In the genomic region with DNA sequence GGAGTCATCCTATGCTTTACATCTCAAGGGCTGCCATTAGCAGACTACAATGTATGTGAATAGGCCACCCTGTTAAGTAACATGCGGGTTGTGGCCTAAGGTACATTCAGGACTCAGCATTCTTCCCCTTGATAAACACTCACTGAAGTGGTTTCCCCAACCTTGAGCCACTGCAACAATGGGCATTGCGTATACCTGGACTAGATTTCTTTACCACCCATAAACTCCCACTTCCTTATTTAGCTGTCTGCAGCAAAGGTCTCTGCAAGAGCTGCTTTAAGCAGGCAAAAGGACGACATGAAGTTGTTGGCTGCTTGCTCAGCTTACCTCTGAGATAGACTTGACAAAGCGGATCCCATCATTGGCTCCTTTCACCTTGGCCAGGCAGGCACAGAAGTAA, we compare ENCODE assay signal across 17 cellular contexts. TPM values are rescaled to one million over a fixed set of nuclear protein-coding genes. Genes with fewer than 3 reads are reported as not detected.
DNase-seq lines count a peak whose midpoint lies in the region; ATAC-seq, FAIRE-seq and TF ChIP-seq lines count a peak whose summit lies in the region.
"Had no signal": no experiment of that assay in that cellular context is flagged by ENCODE, and none has a peak within 500 bp of the region (broad histone marks: within the 10 kb centered on the region; RNA-seq: fewer than 3 reads in every experiment).

No MANE protein-coding gene starts in this region.

- no peak for TF ChIP-seq CTCF in CD4-positive, alpha-beta T cell (IDR thresholded peaks at IDR 0.05)
- TF ChIP-seq CTCF in activated B cell treated with CpG ODN at 0.5 μM for 24 hours (IDR thresholded peaks at IDR 0.05) (no peak), ascending aorta (IDR thresholded peaks at IDR 0.05) (no peak)

- POLR2A ChIA-PET in CD4-positive, alpha-beta T cell (lab: Charles Lee), result interaction anchor here (1.1 kb wide), 2 partner anchors 13 to 28 kb away, joined by 3 read pairs; no protein-coding TSS in a partner anchor
- POLR2A ChIA-PET in activated B cell treated with CpG ODN at 0.5 μM for 24 hours (lab: Charles Lee), result interaction anchor here (1.0 kb wide), 1 partner anchor 17 kb away, joined by 4 read pairs; no protein-coding TSS in a partner anchor
- POLR2A ChIA-PET in naive thymus-derived CD8-positive, alpha-beta T cell (lab: Charles Lee), result interaction anchor here (0.7 to 3.7 kb wide), 4 partner anchors 14 to 96 kb away, joined by 3 to 22 read pairs (median 4); no protein-coding TSS in a partner anchor

- H3K36me3 ChIP-seq in ascending aorta, result peaks cover 75 to 93% of the 10 kb centered on the region in 2 donors
- H3K36me3 ChIP-seq: MG63 had no signal

- CTCF ChIA-PET in CD4-positive, alpha-beta T cell (lab: Charles Lee), result interaction anchor here (0.7 to 2.2 kb wide), 4 partner anchors 12 to 99 kb away, joined by 3 to 5 read pairs (median 4); no protein-coding TSS in a partner anchor
- CTCF ChIA-PET in activated B cell treated with CpG ODN at 0.5 μM for 24 hours (lab: Charles Lee), result interaction anchor here (0.7 to 1.9 kb wide), 5 partner anchors 11 to 399 kb away, joined by 3 to 8 read pairs (median 3); no protein-coding TSS in a partner anchor

- H3K4me1 Mint-ChIP-seq in CD4-positive, alpha-beta T cell (ENCODE audit: low read depth), result peaks cover 70% of the 10 kb centered on the region
- H3K4me1 Mint-ChIP-seq in activated B cell treated with CpG ODN at 0.5 μM for 24 hours, result peaks cover 27% of the 10 kb centered on the region
- peaks cover 32 to 64% (median 53%) of the 10 kb centered on the region in 4 donors for H3K4me1 Mint-ChIP-seq in naive thymus-derived CD8-positive, alpha-beta T cell

- H3K27ac Mint-ChIP-seq in CD4-positive, alpha-beta T cell, result peak overlapping the region; percentile 96
- no peak overlapping the region for H3K27ac Mint-ChIP-seq in activated B cell treated with CpG ODN at 0.5 μM for 24 hours
- peak overlapping the region in 6 of 10 donors; percentile 2 to 89 (median 65) for H3K27ac Mint-ChIP-seq in naive thymus-derived CD8-positive, alpha-beta T cell

- no peaks in the 10 kb centered on the region for H3K27me3 Mint-ChIP-seq in CD4-positive, alpha-beta T cell
- no peaks in the 10 kb centered on the region for H3K27me3 Mint-ChIP-seq in activated B cell treated with CpG ODN at 0.5 μM for 24 hours
- no peaks in the 10 kb centered on the region for H3K27me3 Mint-ChIP-seq in naive thymus-derived CD8-positive, alpha-beta T cell

- peak; percentile 28 for FAIRE-seq in GM19239 (lab: Jason Lieb, UNC)
- FAIRE-seq: endometrium had no signal

- no peaks in the 10 kb centered on the region for H3K27me3 ChIP-seq in CD4-positive, alpha-beta T cell (ENCODE audit: control insufficient read depth, insufficient read depth, low read length)
- no peaks in the 10 kb centered on the region for H3K27me3 ChIP-seq in ascending aorta
- H3K27me3 ChIP-seq: gastroesophageal sphincter, MG63 had no signal

- H3K36me3 Mint-ChIP-seq in CD4-positive, alpha-beta T cell (ENCODE audit: low read depth), result peaks cover 94% of the 10 kb centered on the region
- H3K36me3 Mint-ChIP-seq in activated B cell treated with CpG ODN at 0.5 μM for 24 hours (ENCODE audit: low read depth), result peaks cover 88% of the 10 kb centered on the region
- H3K36me3 Mint-ChIP-seq in naive thymus-derived CD8-positive, alpha-beta T cell, result peaks cover 0 to 76% (median 45%) of the 10 kb centered on the region in 3 donors

- no peaks in the 10 kb centered on the region for H3K9me3 Mint-ChIP-seq in CD4-positive, alpha-beta T cell
- no peaks in the 10 kb centered on the region for H3K9me3 Mint-ChIP-seq in activated B cell treated with CpG ODN at 0.5 μM for 24 hours
- no peaks in the 10 kb centered on the region for H3K9me3 Mint-ChIP-seq in naive thymus-derived CD8-positive, alpha-beta T cell

- DNase-seq in CD4-positive, alpha-beta T cell, result no peak
- no peak for DNase-seq in GM19239 (ENCODE audit: insufficient read length, low spot score)
- no peak for DNase-seq in activated B cell treated with CpG ODN at 0.5 μM for 24 hours
- no peak for DNase-seq in naive thymus-derived CD8-positive, alpha-beta T cell
- no peak for DNase-seq in D341Med (ENCODE audit: low spot score)
- DNase-seq in ascending aorta (ENCODE audit: low spot score in 2 of 2), result no peak
- no peak for DNase-seq in NCI-H526 (lab: John Stamatoyannopoulos, UW)
- DNase-seq: GOT3; MG63; stimulated activated CD4-positive, alpha-beta T cell treated with anti-CD3 and anti-CD28 coated beads, Interleukin-2, amount 100 ng/mL, for 48 hours; stimulated activated naive CD4-positive, alpha-beta T cell had no signal

- H3K4me1 ChIP-seq in ascending aorta, result peaks cover 6 to 20% of the 10 kb centered on the region in 2 donors

- no peak for ATAC-seq in CD4-positive, alpha-beta T cell (ENCODE audit: poor library complexity)
- ATAC-seq in activated B cell treated with CpG ODN at 0.5 μM for 24 hours (ENCODE audit: low read depth) (peak; percentile 34), GM19397 (IDR thresholded peaks at IDR 0.05; ENCODE audit: unreplicated experiment) (no peak)
- no peak for ATAC-seq in naive thymus-derived CD8-positive, alpha-beta T cell
- ATAC-seq: gastroesophageal sphincter had no signal

- H3K4me3 ChIP-seq in ascending aorta, result no peak overlapping the region
- H3K4me3 ChIP-seq: gastroesophageal sphincter, MG63, prostate gland had no signal

- H3K9me3 ChIP-seq in CD4-positive, alpha-beta T cell (ENCODE audit: control insufficient read depth, low read length), result no peaks in the 10 kb centered on the region
- no peaks in the 10 kb centered on the region for H3K9me3 ChIP-seq in ascending aorta
- H3K9me3 ChIP-seq: gastroesophageal sphincter, MG63, prostate gland had no signal

- no peak overlapping the region for H3K27ac ChIP-seq in CD4-positive, alpha-beta T cell (ENCODE audit: low read depth, low read length)
- H3K27ac ChIP-seq in ascending aorta, result no peak overlapping the region
- H3K27ac ChIP-seq: gastroesophageal sphincter, prostate gland had no signal

- intact Hi-C loops in CD4-positive, alpha-beta T cell (cut with DNase I, micrococcal nuclease), result loop anchor here (5.0 kb wide), 1 partner anchor 37 kb away; a partner anchor contains a TSS
- intact Hi-C loops in activated B cell treated with CpG ODN at 0.5 μM for 24 hours (cut with micrococcal nuclease) (no loop called here), ascending aorta (cut with DNase I) (no loop called here)

- H3K4me3 Mint-ChIP-seq in CD4-positive, alpha-beta T cell, result no peak overlapping the region
- H3K4me3 Mint-ChIP-seq in activated B cell treated with CpG ODN at 0.5 μM for 24 hours, result no peak overlapping the region
- H3K4me3 Mint-ChIP-seq in naive thymus-derived CD8-positive, alpha-beta T cell, result peak overlapping the region in 5 of 10 donors; percentile 3 to 26 (median 7)

RNA-seq across cellular contexts. Expression of a gene that starts 16.2 kb away (rescaled TPM):
- total RNA-seq in CD4-positive, alpha-beta T cell, result 10 to 100 TPM; 17.4 to 20.1 TPM
- total RNA-seq in activated B cell treated with CpG ODN at 0.5 μM for 24 hours, result 10.6 and 14.9 TPM in 2 replicates
- total RNA-seq in naive thymus-derived CD8-positive, alpha-beta T cell, result 10 to 100 TPM; 27.6 to 28.4 TPM
- 1 to 10 TPM; 1.7 to 6.0 (median 2.6) TPM for polyA plus RNA-seq in naive thymus-derived CD8-positive, alpha-beta T cell
- total RNA-seq in ascending aorta, result 56.2 TPM

RNA-seq across cellular contexts. Expression of a gene that starts 36.1 kb away (rescaled TPM):
- total RNA-seq in CD4-positive, alpha-beta T cell, result 1 to 10 TPM; 1.7 to 2.0 TPM
- total RNA-seq in activated B cell treated with CpG ODN at 0.5 μM for 24 hours, result not detected in 2 replicates
- total RNA-seq in naive thymus-derived CD8-positive, alpha-beta T cell, result under 1 TPM; 0.25 to 0.34 TPM
- 1 to 10 TPM in 1 of 3 donors, under 1 TPM in 2; 0.42 to 9.3 (median 0.80) TPM for polyA plus RNA-seq in naive thymus-derived CD8-positive, alpha-beta T cell
- total RNA-seq in ascending aorta, result 2.1 TPM
- total RNA-seq: Daoy, HT-29 had no signal

RNA-seq across cellular contexts. Expression of a gene that starts 47.9 kb away (rescaled TPM):
- total RNA-seq in CD4-positive, alpha-beta T cell, result under 1 TPM; 0.14 to 0.20 TPM
- total RNA-seq in activated B cell treated with CpG ODN at 0.5 μM for 24 hours (not detected in 2 replicates), ascending aorta (not detected)
- total RNA-seq in naive thymus-derived CD8-positive, alpha-beta T cell, result not detected
- polyA plus RNA-seq in naive thymus-derived CD8-positive, alpha-beta T cell, result not detected
- total RNA-seq: Daoy, HT-29, prostate gland had no signal

Comparison
In these comparisons a context has a peak if more than half of its experiments do, and no peak if none do; other contexts are left out.
1. intact Hi-C loops: an anchor here in CD4-positive, alpha-beta T cell (5.0 kb wide); none called in activated B cell treated with CpG ODN at 0.5 μM for 24 hours and ascending aorta.